10 cellular contexts compared by ENCODE assay signal in genomic region chr3:198113219-198114053, GRCh38.
A peak's percentile ranks its signal among the peaks of the same experiment; 100 is the strongest.
DNase-seq lines count a peak whose midpoint lies in the region; ATAC-seq, FAIRE-seq and TF ChIP-seq lines count a peak whose summit lies in the region.
"Had no signal": no experiment of that assay in that cellular context is flagged by ENCODE, and none has a peak within 500 bp of the region (broad histone marks: within the 10 kb centered on the region; RNA-seq: fewer than 3 reads in every experiment).

No MANE protein-coding gene starts in this region.

- H3K4me1 Mint-ChIP-seq in GM23338 (peaks cover 14% of the 10 kb centered on the region), astrocyte (ENCODE audit: low read depth, unreplicated experiment) (peaks cover 5% of the 10 kb centered on the region)

- no peaks in the 10 kb centered on the region for H3K36me3 ChIP-seq in GM23338 (ENCODE audit: insufficient read depth)
- H3K36me3 ChIP-seq in astrocyte (ENCODE audit: insufficient read depth, low read length): no peaks in the 10 kb centered on the region
- H3K36me3 ChIP-seq in sigmoid colon: no peaks in the 10 kb centered on the region

- intact Hi-C loops in sigmoid colon (cut with DNase I): no loop called here

- FAIRE-seq in astrocyte (lab: Jason Lieb, UNC): no peak

- H3K4me2 ChIP-seq in GM23338 (peak overlapping the region; percentile 79), astrocyte (ENCODE audit: low read length) (peak overlapping the region; percentile 74)

- H3K36me3 Mint-ChIP-seq in GM23338 (ENCODE audit: low read depth) (no peaks in the 10 kb centered on the region), astrocyte (ENCODE audit: low read depth, unreplicated experiment) (no peaks in the 10 kb centered on the region)

- H3K27me3 ChIP-seq in GM23338 (ENCODE audit: insufficient read depth) (peaks cover 85% of the 10 kb centered on the region), astrocyte (ENCODE audit: insufficient read depth, low read length) (peaks cover 30% of the 10 kb centered on the region), sigmoid colon (peaks cover 7 to 68% (median 43%) of the 10 kb centered on the region in 3 donors)

- WGBS in sigmoid colon, 2 donors: 6 to 8% methylated on average over 59 of the region's 59 CpGs

- 0 out of 2 replicates have a peak, but pooled peaks cover 8% of the 10 kb centered on the region for H3F3A ChIP-seq in GM23338 (replicated peaks; ENCODE audit: low read depth)

- TF ChIP-seq POLR2A in sigmoid colon (IDR thresholded peaks at IDR 0.05): no peak

- H3K9me2 ChIP-seq in GM23338 (ENCODE audit: insufficient read depth): peaks cover 4% of the 10 kb centered on the region; the same call in 1 of the 2 replicates

- no peak for TF ChIP-seq CTCF in GM23338 (conservative IDR thresholded peaks at IDR 0.05; ENCODE audit: low read depth in 2 of 2)
- no peak for TF ChIP-seq CTCF in astrocyte (IDR thresholded peaks at IDR 0.05; ENCODE audit: insufficient read depth, low read depth, low read length)
- TF ChIP-seq CTCF in sigmoid colon (IDR thresholded peaks at IDR 0.05): no peak

- H4K20me1 ChIP-seq in GM23338 (replicated peaks; ENCODE audit: insufficient read depth) (no peaks in the 10 kb centered on the region), astrocyte (ENCODE audit: insufficient read depth, low read length) (no peaks in the 10 kb centered on the region)

- peak; percentile 95 for ATAC-seq in GM23338
- no peak for ATAC-seq in GM21360 (IDR thresholded peaks at IDR 0.05; ENCODE audit: unreplicated experiment)
- no peak for ATAC-seq in HG02678 (IDR thresholded peaks at IDR 0.05; ENCODE audit: unreplicated experiment)

- TF ChIP-seq EP300 in sigmoid colon (IDR thresholded peaks at IDR 0.05): no peak

- H3K27ac Mint-ChIP-seq in GM23338 (no peak overlapping the region), astrocyte (ENCODE audit: unreplicated experiment) (no peak overlapping the region)
- H3K27ac Mint-ChIP-seq: activated CD4-positive, alpha-beta T cell treated with anti-CD3 and anti-CD28 coated beads, Interleukin-2, amount 10 ng/mL, durations not matched to agents 7 days and 5 days had no signal

- DNase-seq in GM23338 (ENCODE audit: low spot score): peak; percentile 56
- no peak for DNase-seq in astrocyte (ENCODE audit: low read depth)
- no peak for DNase-seq in sigmoid colon
- DNase-seq in GOT3 (lab: John Stamatoyannopoulos, UW): no peak
- DNase-seq in HK-2 (ENCODE audit: unreplicated experiment): no peak
- DNase-seq: activated CD4-positive, alpha-beta T cell treated with anti-CD3 and anti-CD28 coated beads, Interleukin-2, amount 10 ng/mL, durations not matched to agents 7 days and 5 days; stimulated activated CD4-positive, alpha-beta T cell treated with anti-CD3 and anti-CD28 coated beads, Interleukin-2, amount 100 ng/mL, for 48 hours had no signal

- H3K27me3 Mint-ChIP-seq in GM23338 (ENCODE audit: insufficient read depth, low read depth, poor library complexity): peaks cover 34% of the 10 kb centered on the region
- peaks cover 58% of the 10 kb centered on the region for H3K27me3 Mint-ChIP-seq in astrocyte (ENCODE audit: low read depth, unreplicated experiment)

- no peaks in the 10 kb centered on the region for H3K79me2 ChIP-seq in GM23338 (replicated peaks; ENCODE audit: insufficient read depth)
- no peaks in the 10 kb centered on the region for H3K79me2 ChIP-seq in astrocyte (ENCODE audit: insufficient read depth, low read length)

- peak overlapping the region; percentile 32 for H3K9ac ChIP-seq in astrocyte (ENCODE audit: low read length)

- H3K9me3 ChIP-seq in astrocyte (ENCODE audit: insufficient read depth, low read depth, low read length): no peaks in the 10 kb centered on the region
- H3K9me3 ChIP-seq in sigmoid colon: no peaks in the 10 kb centered on the region

- peak overlapping the region; percentile 67 for H3K4me3 ChIP-seq in GM23338
- H3K4me3 ChIP-seq in astrocyte (ENCODE audit: insufficient read depth, low read depth, low read length): peak overlapping the region; percentile 9
- peak overlapping the region; percentile 13 for H3K4me3 ChIP-seq in iPS-11a (ENCODE audit: low read depth, low read length)
- H3K4me3 ChIP-seq in sigmoid colon: peak overlapping the region in 3 of 4 donors; percentile 4 to 31 (median 7)

- no peak overlapping the region for H3K27ac ChIP-seq in GM23338 (ENCODE audit: low read depth)
- H3K27ac ChIP-seq in astrocyte (ENCODE audit: low read depth, low read length): no peak overlapping the region
- H3K27ac ChIP-seq in sigmoid colon: no peak overlapping the region

- peak overlapping the region; percentile 70 for H3K4me3 Mint-ChIP-seq in GM23338
- H3K4me3 Mint-ChIP-seq in astrocyte (ENCODE audit: unreplicated experiment): peak overlapping the region; percentile 74
- H3K4me3 Mint-ChIP-seq: activated CD4-positive, alpha-beta T cell treated with anti-CD3 and anti-CD28 coated beads, Interleukin-2, amount 10 ng/mL, durations not matched to agents 7 days and 5 days had no signal

- H3K9me3 Mint-ChIP-seq in GM23338: peaks cover under 1% of the 10 kb centered on the region; the same call in 1 of the 3 replicates
- H3K9me3 Mint-ChIP-seq in astrocyte (ENCODE audit: unreplicated experiment): peaks cover 5% of the 10 kb centered on the region

- peak overlapping the region; percentile 97 for H2AFZ ChIP-seq in GM23338
- peak overlapping the region; percentile 48 for H2AFZ ChIP-seq in astrocyte (ENCODE audit: low read depth, low read length)

- H3K4me1 ChIP-seq in GM23338 (ENCODE audit: insufficient read depth) (peaks cover 3% of the 10 kb centered on the region; the same call in 1 of the 2 replicates), astrocyte (ENCODE audit: insufficient read depth, low read length) (no peaks in the 10 kb centered on the region), sigmoid colon (peaks cover 0 to 5% (median 3%) of the 10 kb centered on the region in 4 donors)

TF ChIP-seq in GM23338, 12 proteins besides CTCF, POLR2A, EP300 and RAD21:
- TF ChIP-seq EZH2 (IDR thresholded peaks at IDR 0.05; ENCODE audit: low read depth, unreplicated experiment): peak; percentile 80
- TF ChIP-seq STAT1 (IDR thresholded peaks at IDR 0.05; ENCODE audit: unreplicated experiment): no peak
- TF ChIP-seq, protein P1, sequence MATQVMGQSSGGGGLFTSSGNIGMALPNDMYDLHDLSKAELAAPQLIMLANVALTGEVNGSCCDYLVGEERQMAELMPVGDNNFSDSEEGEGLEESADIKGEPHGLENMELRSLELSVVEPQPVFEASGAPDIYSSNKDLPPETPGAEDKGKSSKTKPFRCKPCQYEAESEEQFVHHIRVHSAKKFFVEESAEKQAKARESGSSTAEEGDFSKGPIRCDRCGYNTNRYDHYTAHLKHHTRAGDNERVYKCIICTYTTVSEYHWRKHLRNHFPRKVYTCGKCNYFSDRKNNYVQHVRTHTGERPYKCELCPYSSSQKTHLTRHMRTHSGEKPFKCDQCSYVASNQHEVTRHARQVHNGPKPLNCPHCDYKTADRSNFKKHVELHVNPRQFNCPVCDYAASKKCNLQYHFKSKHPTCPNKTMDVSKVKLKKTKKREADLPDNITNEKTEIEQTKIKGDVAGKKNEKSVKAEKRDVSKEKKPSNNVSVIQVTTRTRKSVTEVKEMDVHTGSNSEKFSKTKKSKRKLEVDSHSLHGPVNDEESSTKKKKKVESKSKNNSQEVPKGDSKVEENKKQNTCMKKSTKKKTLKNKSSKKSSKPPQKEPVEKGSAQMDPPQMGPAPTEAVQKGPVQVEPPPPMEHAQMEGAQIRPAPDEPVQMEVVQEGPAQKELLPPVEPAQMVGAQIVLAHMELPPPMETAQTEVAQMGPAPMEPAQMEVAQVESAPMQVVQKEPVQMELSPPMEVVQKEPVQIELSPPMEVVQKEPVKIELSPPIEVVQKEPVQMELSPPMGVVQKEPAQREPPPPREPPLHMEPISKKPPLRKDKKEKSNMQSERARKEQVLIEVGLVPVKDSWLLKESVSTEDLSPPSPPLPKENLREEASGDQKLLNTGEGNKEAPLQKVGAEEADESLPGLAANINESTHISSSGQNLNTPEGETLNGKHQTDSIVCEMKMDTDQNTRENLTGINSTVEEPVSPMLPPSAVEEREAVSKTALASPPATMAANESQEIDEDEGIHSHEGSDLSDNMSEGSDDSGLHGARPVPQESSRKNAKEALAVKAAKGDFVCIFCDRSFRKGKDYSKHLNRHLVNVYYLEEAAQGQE (IDR thresholded peaks at IDR 0.05; ENCODE audit: unreplicated experiment): no peak
- TF ChIP-seq EZH2phosphoT487 (IDR thresholded peaks at IDR 0.05; ENCODE audit: unreplicated experiment): peak; percentile 70
TF ChIP-seq in GM23338: peak in this region for 2.

Comparison
In these comparisons a context has a peak if more than half of its experiments do, and no peak if none do; other contexts are left out.
1. H3K4me3 ChIP-seq: peak in every context shown above with its lines; median percentile 67 in GM23338; 13 in iPS-11a; 9 in astrocyte; 7 in sigmoid colon.